12 cellular contexts compared by ENCODE assay signal in the genomic region with DNA sequence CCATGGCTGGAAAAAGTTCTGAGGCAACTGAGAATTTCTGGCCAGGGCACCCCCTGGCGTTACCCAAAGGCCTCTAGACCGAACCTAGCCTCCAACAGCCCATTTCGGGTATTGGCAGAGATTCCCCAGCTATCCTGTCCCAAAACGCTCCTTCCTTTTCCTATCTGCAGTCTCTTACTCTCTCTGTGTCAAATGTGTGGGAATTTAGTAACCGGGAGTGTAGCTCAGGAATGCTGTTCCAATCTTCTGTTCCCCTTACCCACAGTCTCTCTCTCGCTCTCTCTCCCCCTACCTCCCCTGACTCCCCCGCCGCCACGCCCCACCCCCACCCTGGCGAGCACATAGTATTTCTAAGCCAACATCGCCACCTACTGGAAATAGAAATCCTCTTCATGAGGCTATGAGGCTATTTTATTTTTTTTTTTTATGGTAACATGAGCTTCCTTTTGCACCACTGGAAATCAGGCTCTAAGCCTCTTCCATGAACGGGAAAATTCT. TPM values are rescaled to one million over a fixed set of nuclear protein-coding genes. Genes with fewer than 3 reads are reported as not detected.
DNase-seq lines count a peak whose midpoint lies in the region; ATAC-seq, FAIRE-seq and TF ChIP-seq lines count a peak whose summit lies in the region.
"Had no signal": no experiment of that assay in that cellular context is flagged by ENCODE, and none has a peak within 500 bp of the region (broad histone marks: within the 10 kb centered on the region; RNA-seq: fewer than 3 reads in every experiment).

No MANE protein-coding gene starts in this region.

- CTCF ChIA-PET in WTC11 (lab: Charles Lee) = interaction anchor here (0.6 to 2.2 kb wide), 20 partner anchors 9 to 1671 kb away, joined by 3 to 20 read pairs (median 4); no protein-coding TSS in a partner anchor

- peaks cover 38% of the 10 kb centered on the region for H3K36me3 Mint-ChIP-seq in WTC11
- H3K36me3 Mint-ChIP-seq: stimulated activated effector memory CD8-positive, alpha-beta T cell treated with anti-CD3 and anti-CD28 coated beads, Interleukin-12 subunit alpha, Interleukin-12 subunit beta, amount 100 ng/mL, for 72 hours had no signal

- H3K27me3 Mint-ChIP-seq in WTC11 (ENCODE audit: low read depth) = peaks cover 6% of the 10 kb centered on the region
- H3K27me3 Mint-ChIP-seq: T-helper 17 cell had no signal

- FAIRE-seq in urothelium cell line (lab: Jason Lieb, UNC) = no peak

- TF ChIP-seq CTCF in WTC11 (IDR thresholded peaks at IDR 0.05) = 0 out of 2 replicates have a peak, but pooled peaks have one; percentile 24

- DNase-seq in SIG-M5 treated with dmso at 0.1 percent for 504 hours (lab: John Stamatoyannopoulos, UW; ENCODE audit: unreplicated experiment) = peak; percentile 36
- DNase-seq in SIG-M5 (lab: John Stamatoyannopoulos, UW) = no peak
- DNase-seq in LoVo (ENCODE audit: low spot score) = peak; percentile 18
- no peak for DNase-seq in WTC11 (ENCODE audit: low spot score)
- peak; percentile 33 for DNase-seq in urothelium cell line (ENCODE audit: low spot score)
- DNase-seq in hepatic stellate cell (ENCODE audit: low spot score) = no peak
- no peak for DNase-seq in germinal center (ENCODE audit: low spot score)
- DNase-seq: posterior cingulate gyrus, T-helper 17 cell, uterus had no signal

- ATAC-seq in WTC11 = peak; percentile 58
- no peak for ATAC-seq in HG03045 (IDR thresholded peaks at IDR 0.05; ENCODE audit: unreplicated experiment)
- ATAC-seq: stimulated activated effector memory CD8-positive, alpha-beta T cell treated with anti-CD3 and anti-CD28 coated beads, Interleukin-12 subunit alpha, Interleukin-12 subunit beta, amount 100 ng/mL, for 72 hours; T-helper 17 cell had no signal

- no peak overlapping the region for H3K27ac Mint-ChIP-seq in WTC11
- H3K27ac Mint-ChIP-seq: stimulated activated effector memory CD8-positive, alpha-beta T cell treated with anti-CD3 and anti-CD28 coated beads, Interleukin-12 subunit alpha, Interleukin-12 subunit beta, amount 100 ng/mL, for 72 hours; T-helper 17 cell had no signal

- peaks cover 4% of the 10 kb centered on the region; the same call in 1 of the 2 replicates for H3K4me1 Mint-ChIP-seq in WTC11
- H3K4me1 Mint-ChIP-seq: stimulated activated effector memory CD8-positive, alpha-beta T cell treated with anti-CD3 and anti-CD28 coated beads, Interleukin-12 subunit alpha, Interleukin-12 subunit beta, amount 100 ng/mL, for 72 hours; T-helper 17 cell had no signal

- peaks cover 62% of the 10 kb centered on the region for H3K9me3 Mint-ChIP-seq in WTC11

- POLR2A ChIA-PET in WTC11 (lab: Charles Lee) = no interaction called here

- no peak overlapping the region for H3K4me3 Mint-ChIP-seq in WTC11
- H3K4me3 Mint-ChIP-seq: stimulated activated effector memory CD8-positive, alpha-beta T cell treated with anti-CD3 and anti-CD28 coated beads, Interleukin-12 subunit alpha, Interleukin-12 subunit beta, amount 100 ng/mL, for 72 hours; T-helper 17 cell had no signal

TF ChIP-seq in WTC11, 78 proteins besides CTCF, POLR2A, EP300 and RAD21:
- TF ChIP-seq SP1 (CRISPR knock-in tag; conservative IDR thresholded peaks at IDR 0.05) (no peak), GRHL2 (CRISPR knock-in tag; IDR thresholded peaks at IDR 0.05; ENCODE audit: insufficient replicate concordance, severe bottlenecking) (no peak), AR (CRISPR knock-in tag; IDR thresholded peaks at IDR 0.05) (no peak), MYBL2 (CRISPR knock-in tag; IDR thresholded peaks at IDR 0.05) (no peak), ZNF396 (CRISPR knock-in tag; IDR thresholded peaks at IDR 0.05; ENCODE audit: borderline replicate concordance) (no peak), SOX15 (CRISPR knock-in tag; IDR thresholded peaks at IDR 0.05) (no peak), ETV6 (CRISPR knock-in tag; IDR thresholded peaks at IDR 0.05) (no peak), OVOL2 (CRISPR knock-in tag; IDR thresholded peaks at IDR 0.05; ENCODE audit: borderline replicate concordance) (no peak), ZNF263 (CRISPR knock-in tag; IDR thresholded peaks at IDR 0.05; ENCODE audit: low read depth) (no peak), ARID4B (CRISPR knock-in tag; IDR thresholded peaks at IDR 0.05; ENCODE audit: borderline replicate concordance) (no peak), ZNF219 (CRISPR knock-in tag; IDR thresholded peaks at IDR 0.05; ENCODE audit: borderline replicate concordance) (no peak), USF1 (CRISPR knock-in tag; IDR thresholded peaks at IDR 0.05) (no peak)

RNA-seq across cellular contexts. Expression of gene OXGR1, which starts 27.0 kb away (rescaled TPM):
- total RNA-seq in WTC11 (2021) = 0.21 to 0.71 TPM (median 0.39 TPM) in 3 replicates
- total RNA-seq: T-helper 17 cell had no signal

Comparison
In these comparisons a context has a peak if more than half of its experiments do, and no peak if none do; other contexts are left out.
1. DNase-seq: peak in SIG-M5 treated with dmso at 0.1 percent for 504 hours (single experiment), LoVo (single experiment) and urothelium cell line (single experiment); none in SIG-M5 (single experiment), WTC11 (single experiment), hepatic stellate cell (single experiment) and germinal center (single experiment).